In the genomic region with DNA sequence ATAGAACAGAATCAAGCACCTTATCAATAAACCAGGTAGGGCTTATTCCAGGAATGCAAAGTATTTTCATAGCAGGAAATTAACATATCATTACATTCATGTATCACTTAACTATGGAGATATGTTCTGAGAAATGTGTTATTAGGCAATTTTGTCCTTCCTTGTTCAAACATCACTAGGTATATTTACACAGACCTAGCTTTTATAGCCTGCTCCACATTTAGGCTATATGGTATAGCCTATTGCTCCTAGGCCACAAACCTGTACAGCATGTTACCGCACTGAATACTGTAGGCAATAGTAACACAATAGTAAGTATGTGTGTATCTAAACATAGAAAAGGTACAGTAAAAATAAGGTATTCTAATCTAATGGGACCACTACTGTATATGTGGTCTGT, we compare ENCODE assay signal across 14 cellular contexts.
A peak's percentile ranks its signal among the peaks of the same experiment; 100 is the strongest.
DNase-seq lines count a peak whose midpoint lies in the region; ATAC-seq and TF ChIP-seq lines count a peak whose summit lies in the region.
"Had no signal": no experiment of that assay in that cellular context is flagged by ENCODE, and none has a peak within 500 bp of the region (broad histone marks: within the 10 kb centered on the region; RNA-seq: fewer than 3 reads in every experiment).

No MANE protein-coding gene starts in this region.

- H3K36me3 ChIP-seq in mucosa of descending colon (ENCODE audit: low read depth), result no peaks in the 10 kb centered on the region
- H3K36me3 ChIP-seq: BLaER1 treated with 17β-estradiol and CSF1 and Interleukin-3, amounts not matched to agents 10 nM and 100 nM had no signal

- H3K4me3 ChIP-seq in LNCaP clone FGC (ENCODE audit: low read depth, low read length), result no peak overlapping the region
- H3K4me3 ChIP-seq in mucosa of descending colon, result no peak overlapping the region
- H3K4me3 ChIP-seq: A549; BLaER1 treated with 17β-estradiol and CSF1 and Interleukin-3, amounts not matched to agents 10 nM and 100 nM had no signal

- H3K9me3 ChIP-seq in mucosa of descending colon, result no peaks in the 10 kb centered on the region
- H3K9me3 ChIP-seq: A549, Caco-2 had no signal

- no peaks in the 10 kb centered on the region for H3K4me1 ChIP-seq in mucosa of descending colon (ENCODE audit: low read depth)
- H3K4me1 ChIP-seq: A549, Caco-2 had no signal

- peak; percentile 62 for ATAC-seq in left colon
- ATAC-seq in mucosa of descending colon, result peak; percentile 51
- ATAC-seq in HG03378 (IDR thresholded peaks at IDR 0.05; ENCODE audit: unreplicated experiment), result no peak
- ATAC-seq: A549; CD8-positive, alpha-beta T cell had no signal

- TF ChIP-seq CTCF in LNCaP clone FGC (IDR thresholded peaks at IDR 0.05; ENCODE audit: control insufficient read depth, extremely low read depth, insufficient read depth) (no peak), mucosa of descending colon (IDR thresholded peaks at IDR 0.05) (no peak)

- intact Hi-C loops in left colon (cut with DNase I, micrococcal nuclease), result no loop called here
- intact Hi-C loops in mucosa of descending colon (cut with DNase I, micrococcal nuclease), result no loop called here

- DNase-seq in LNCaP clone FGC (ENCODE audit: low read depth) (peak; percentile 45), left colon (no peak), mucosa of descending colon (no peak), SK-N-DZ (ENCODE audit: low spot score) (no peak)
- DNase-seq: AML-193; Caco-2; Calu3; CD4-positive, alpha-beta T cell; CD8-positive, alpha-beta T cell; DMS79 treated with DMSO at 0.1 percent for 48 hours; GF-D8 had no signal
